ENCODE assay signal across 26 cellular contexts in the genomic region with DNA sequence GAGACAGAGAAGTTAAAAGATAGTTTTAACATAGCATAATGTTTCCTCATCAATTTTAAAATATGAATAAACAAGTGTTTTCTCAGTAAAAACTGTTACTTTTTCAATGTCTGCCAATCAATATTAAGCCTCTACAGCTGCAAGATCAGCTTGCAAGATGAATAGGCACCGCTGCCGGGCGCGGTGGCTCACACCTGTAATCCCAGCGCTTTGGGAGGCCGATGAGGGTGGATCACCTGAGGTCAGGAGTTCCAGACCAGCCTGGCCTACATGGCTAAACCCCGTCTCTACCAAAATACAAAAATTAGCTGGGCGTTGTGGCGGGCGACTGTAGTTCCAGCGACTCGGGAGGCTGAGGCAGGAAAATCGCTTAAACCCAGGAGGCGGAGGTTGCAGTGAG.
"Had no signal": no experiment of that assay in that cellular context is flagged by ENCODE, and none has a peak within 500 bp of the region (broad histone marks: within the 10 kb centered on the region; RNA-seq: fewer than 3 reads in every experiment).

No MANE protein-coding gene starts in this region.

- ATAC-seq: effector memory CD8-positive, alpha-beta T cell; esophagus mucosa; gastroesophageal sphincter; heart left ventricle; left colon; left lobe of liver; lower lobe of right lung had no signal

- H3K27ac Mint-ChIP-seq: dendritic cell treated with granulocyte-macrophage colony-stimulating factor and Interleukin-4, amounts not matched to agents 40 ng/mL and 50 ng/mL, for 4 days; immature natural killer cell had no signal

- H3K27me3 Mint-ChIP-seq: central memory CD8-positive, alpha-beta T cell; dendritic cell treated with granulocyte-macrophage colony-stimulating factor and Interleukin-4, amounts not matched to agents 40 ng/mL and 50 ng/mL, for 4 days; effector memory CD8-positive, alpha-beta T cell had no signal

- H3K4me1 Mint-ChIP-seq: central memory CD8-positive, alpha-beta T cell; immature natural killer cell had no signal

- H3K36me3 ChIP-seq: colonic mucosa, esophagus squamous epithelium, gastroesophageal sphincter, heart left ventricle, left ventricle myocardium inferior, lower lobe of right lung had no signal

- H3K4me3 ChIP-seq: colonic mucosa, esophagus squamous epithelium, gastroesophageal sphincter, heart left ventricle, hepatocyte, left ventricle myocardium inferior, lower lobe of right lung had no signal

- H3K27ac ChIP-seq: colonic mucosa, epithelial cell of prostate, esophagus squamous epithelium, gastroesophageal sphincter, heart left ventricle, hepatocyte, left ventricle myocardium inferior, lower lobe of right lung had no signal

- H3K4me1 ChIP-seq: colonic mucosa, gastroesophageal sphincter, heart left ventricle, left ventricle myocardium inferior, lower lobe of right lung had no signal

- H3K36me3 Mint-ChIP-seq: immature natural killer cell had no signal

- H3K9me3 ChIP-seq: colonic mucosa, esophagus squamous epithelium, gastroesophageal sphincter, heart left ventricle, left ventricle myocardium inferior, lower lobe of right lung had no signal

- DNase-seq: cerebellar nuclear complex; colonic mucosa; cortex of kidney; effector CD8-positive, alpha-beta T cell; effector memory CD8-positive, alpha-beta T cell; erythroblast; esophagus squamous epithelium; foreskin fibroblast; foreskin melanocyte; heart left ventricle; hypothalamus; immature natural killer cell; islet precursor cell; kidney; kidney glomerular epithelial cell; left colon; left ventricle myocardium inferior; lower lobe of right lung; midbrain had no signal

- H3K4me3 Mint-ChIP-seq: central memory CD8-positive, alpha-beta T cell; dendritic cell treated with granulocyte-macrophage colony-stimulating factor and Interleukin-4, amounts not matched to agents 40 ng/mL and 50 ng/mL, for 4 days; effector memory CD8-positive, alpha-beta T cell; immature natural killer cell had no signal

- H3K9me3 Mint-ChIP-seq: central memory CD8-positive, alpha-beta T cell; dendritic cell treated with granulocyte-macrophage colony-stimulating factor and Interleukin-4, amounts not matched to agents 40 ng/mL and 50 ng/mL, for 4 days; effector memory CD8-positive, alpha-beta T cell; immature natural killer cell had no signal

- H3K27me3 ChIP-seq: colonic mucosa, esophagus squamous epithelium, gastroesophageal sphincter, heart left ventricle, hepatocyte had no signal
